Comparison of ENCODE assay signal across 24 cellular contexts in the genomic region with DNA sequence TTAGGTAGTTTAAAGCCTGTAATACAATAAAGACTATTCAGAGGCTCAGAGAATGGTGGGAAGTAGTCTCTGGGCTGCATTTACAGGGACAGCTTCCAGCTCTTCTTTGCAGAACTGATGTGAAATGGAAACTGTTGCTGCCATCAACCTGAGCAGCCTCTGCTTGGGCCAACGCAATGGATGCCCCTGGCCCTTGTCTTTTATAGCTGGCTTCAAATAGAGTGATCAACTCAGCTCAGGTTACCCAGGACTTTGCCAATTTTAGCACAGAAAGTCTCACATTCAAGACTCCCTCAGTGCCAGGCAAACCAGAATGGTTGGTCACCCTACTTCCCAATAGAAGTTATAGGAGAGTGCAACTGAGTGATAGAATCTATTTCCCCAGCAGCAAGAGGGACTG.
"Had no signal": no experiment of that assay in that cellular context is flagged by ENCODE, and none has a peak within 500 bp of the region (broad histone marks: within the 10 kb centered on the region; RNA-seq: fewer than 3 reads in every experiment).

No MANE protein-coding gene starts in this region.

- H3K9me3 ChIP-seq: stomach, suprapubic skin, testis, thoracic aorta, thyroid gland, tibial artery, tibial nerve, transverse colon, upper lobe of left lung, upper lobe of right lung, uterus, vagina had no signal

- H3K27me3 ChIP-seq: stomach, testis, thyroid gland, tibial artery, tibial nerve, transverse colon, upper lobe of left lung, upper lobe of right lung, uterus, vagina had no signal

- H3K4me1 ChIP-seq: stomach, suprapubic skin, testis, thyroid gland, tibial artery, tibial nerve, transverse colon, upper lobe of left lung, upper lobe of right lung, uterus, vagina had no signal

- H3K36me3 ChIP-seq: stomach, suprapubic skin, thoracic aorta, thyroid gland, tibial artery, tibial nerve, transverse colon, upper lobe of left lung, upper lobe of right lung, uterus, vagina had no signal

- DNase-seq: stimulated activated CD4-positive, alpha-beta T cell treated with anti-CD3 and anti-CD28 coated beads, Interleukin-2, amount 100 ng/mL, for 48 hours; stimulated activated CD4-positive, alpha-beta T cell treated with anti-CD3 and anti-CD28 coated beads, Interleukin-4, amount 100 ng/mL, for 1 hour; stimulated activated CD4-positive, alpha-beta T cell treated with anti-CD3 and anti-CD28 coated beads, Interleukin-4, amount 100 ng/mL, for 24 hours; stimulated activated CD4-positive, alpha-beta T cell treated with anti-CD3 and anti-CD28 coated beads, Interleukin-4, amount 100 ng/mL, for 4 hours; stimulated activated CD8-positive, alpha-beta memory T cell treated with anti-CD3 and anti-CD28 coated beads, Interleukin-4, amount 100 ng/mL, for 48 hours; stimulated activated naive B cell treated with anti-CD40 and anti-IgM and Interleukin-4, amounts not matched to agents 10 μg/mL and 1 μg/mL and 100 μg/mL, for 72 hours; stimulated activated naive CD4-positive, alpha-beta T cell; stimulated activated naive CD8-positive, alpha-beta T cell treated with anti-CD3 and anti-CD28 coated beads, Interleukin-15, amount 100 ng/mL, for 72 hours; stimulated activated naive CD8-positive, alpha-beta T cell treated with anti-CD3 and anti-CD28 coated beads, Interleukin-15, Interleukin-2, amounts not matched to agents 100 U/mL and 50 U/mL, for 24 hours; stomach; substantia nigra; testis; thyroid gland; tibial artery; transverse colon; upper lobe of left lung; upper lobe of right lung; uterus had no signal

- H3K27ac ChIP-seq: stomach, suprapubic skin, testis, thoracic aorta, thyroid gland, tibial artery, tibial nerve, transverse colon, upper lobe of left lung, upper lobe of right lung, uterus, vagina had no signal

- ATAC-seq: stimulated activated effector memory CD8-positive, alpha-beta T cell treated with anti-CD3 and anti-CD28 coated beads, Interleukin-12 subunit alpha, Interleukin-12 subunit beta, amount 100 ng/mL, for 72 hours; stimulated activated memory B cell treated with anti-CD40 and anti-IgM and Interleukin-4, amounts not matched to agents 10 μg/mL and 1 μg/mL and 100 μg/mL, for 72 hours; stimulated activated naive B cell treated with anti-CD40 and anti-IgM and Interleukin-4, amounts not matched to agents 10 μg/mL and 1 μg/mL and 100 μg/mL, for 72 hours; stimulated activated naive CD8-positive, alpha-beta T cell treated with anti-CD3 and anti-CD28 coated beads, Interleukin-15, amount 100 ng/mL, for 72 hours; stimulated activated naive CD8-positive, alpha-beta T cell treated with anti-CD3 and anti-CD28 coated beads, Interleukin-15, Interleukin-2, amounts not matched to agents 100 U/mL and 50 U/mL, for 24 hours; upper lobe of right lung had no signal

- H3K4me3 ChIP-seq: stomach, suprapubic skin, testis, thoracic aorta, thyroid gland, tibial artery, tibial nerve, transverse colon, upper lobe of left lung, upper lobe of right lung, uterus, vagina had no signal
